Comparison of ENCODE assay signal across 20 cellular contexts in the genomic region with DNA sequence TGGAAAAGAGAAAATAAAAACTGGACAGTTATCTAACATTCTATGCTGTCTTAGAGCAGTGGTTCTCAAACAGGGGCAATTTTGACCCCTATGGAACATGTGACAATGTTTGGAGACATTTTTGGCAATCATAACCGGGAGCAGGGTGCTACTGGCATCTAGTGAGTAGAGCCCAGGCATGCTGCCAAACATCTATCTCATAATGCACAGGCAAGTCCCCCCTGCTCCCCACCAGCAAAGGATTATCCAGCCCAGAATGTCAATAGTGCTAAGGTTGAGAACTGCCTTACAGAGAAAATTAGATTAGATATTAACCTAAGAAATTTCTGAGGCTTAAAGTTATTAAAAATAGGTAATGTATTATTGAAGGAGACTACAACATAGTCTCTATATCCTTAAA. TPM values are rescaled to one million over a fixed set of nuclear protein-coding genes. Genes with fewer than 3 reads are reported as not detected.
DNase-seq lines count a peak whose midpoint lies in the region; ATAC-seq and TF ChIP-seq lines count a peak whose summit lies in the region.
"Had no signal": no experiment of that assay in that cellular context is flagged by ENCODE, and none has a peak within 500 bp of the region (broad histone marks: within the 10 kb centered on the region; RNA-seq: fewer than 3 reads in every experiment).

No MANE protein-coding gene starts in this region.

- DNase-seq in DMS 273 (lab: John Stamatoyannopoulos, UW; ENCODE audit: unreplicated experiment) (peak; percentile 57), DMS 273 treated with DMSO at 0.1 percent for 48 hours (lab: John Stamatoyannopoulos, UW) (no peak), HT-29 (ENCODE audit: low spot score) (peak; percentile 41), epithelial cell of prostate (ENCODE audit: low read depth, low spot score) (no peak), WERI-Rb-1 (no peak)
- no peak for DNase-seq in activated CD8-positive, alpha-beta memory T cell treated with anti-CD3 and anti-CD28 coated beads for 24 hours
- DNase-seq: 8988T; activated CD4-positive, alpha-beta memory T cell treated with anti-CD3 and anti-CD28 coated beads for 36 hours; activated T-cell treated with anti-CD3 and anti-CD28 coated beads, Interleukin-2, amount 50 U/mL, for 24 hours; naive B cell; NK-92 treated with Interleukin-12 subunit alpha and Interleukin-12 subunit beta, amount 100 ng/mL, for 24 hours; RPMI8226; T-helper 1 cell; testis had no signal

- no peak overlapping the region for H2AFZ ChIP-seq in parathyroid adenoma

- H3K27me3 ChIP-seq in parathyroid adenoma (ENCODE audit: control insufficient read depth, insufficient read depth, low read length) (no peaks in the 10 kb centered on the region), WERI-Rb-1 (ENCODE audit: insufficient read depth, low read depth, severe bottlenecking) (no peaks in the 10 kb centered on the region)
- H3K27me3 ChIP-seq: BLaER1 treated with 17β-estradiol and CSF1 and Interleukin-3, amounts not matched to agents 10 nM and 100 nM; testis had no signal

- no peak overlapping the region for H3K9ac ChIP-seq in parathyroid adenoma
- H3K9ac ChIP-seq: BLaER1 treated with 17β-estradiol and CSF1 and Interleukin-3, amounts not matched to agents 10 nM and 100 nM had no signal

- no peak for ATAC-seq in GM21526 (IDR thresholded peaks at IDR 0.05; ENCODE audit: low FRiP score, unreplicated experiment)
- ATAC-seq: activated naive CD4-positive, alpha-beta T cell treated with anti-CD3 and anti-CD28 coated beads, Interleukin-2, amount 50 U/mL, for 72 hours had no signal

- TF ChIP-seq CTCF in parathyroid adenoma (IDR thresholded peaks at IDR 0.05) (no peak), WERI-Rb-1 (IDR thresholded peaks at IDR 0.05; ENCODE audit: low read depth, low read length) (no peak)

- no peak overlapping the region for H3K4me2 ChIP-seq in parathyroid adenoma (ENCODE audit: low read length)
- H3K4me2 ChIP-seq: BLaER1 treated with 17β-estradiol and CSF1 and Interleukin-3, amounts not matched to agents 10 nM and 100 nM had no signal

- H3K4me1 ChIP-seq in parathyroid adenoma = peaks cover 38% of the 10 kb centered on the region

- H3K27ac ChIP-seq in epithelial cell of prostate (peak overlapping the region; percentile 86), parathyroid adenoma (peak overlapping the region; percentile 93), WERI-Rb-1 (no peak overlapping the region)
- H3K27ac ChIP-seq: BLaER1 treated with 17β-estradiol and CSF1 and Interleukin-3, amounts not matched to agents 10 nM and 100 nM; coronary artery; testis had no signal

- no peaks in the 10 kb centered on the region for H3K9me3 ChIP-seq in parathyroid adenoma (ENCODE audit: control insufficient read depth, low read length)
- H3K9me3 ChIP-seq in WERI-Rb-1 (ENCODE audit: severe bottlenecking) = no peaks in the 10 kb centered on the region
- H3K9me3 ChIP-seq: testis had no signal

- H3K36me3 ChIP-seq in parathyroid adenoma (ENCODE audit: control insufficient read depth, insufficient read depth, low read length) = no peaks in the 10 kb centered on the region
- no peaks in the 10 kb centered on the region for H3K36me3 ChIP-seq in WERI-Rb-1
- H3K36me3 ChIP-seq: BLaER1 treated with 17β-estradiol and CSF1 and Interleukin-3, amounts not matched to agents 10 nM and 100 nM had no signal

- H3K79me2 ChIP-seq in parathyroid adenoma = no peaks in the 10 kb centered on the region

- H3K4me3 ChIP-seq in parathyroid adenoma (ENCODE audit: low read depth, low read length) = no peak overlapping the region
- no peak overlapping the region for H3K4me3 ChIP-seq in WERI-Rb-1 (ENCODE audit: low read depth, low read length)
- H3K4me3 ChIP-seq: BLaER1 treated with 17β-estradiol and CSF1 and Interleukin-3, amounts not matched to agents 10 nM and 100 nM; coronary artery; testis had no signal

RNA-seq across cellular contexts. Expression of a gene that starts 22.9 kb away (rescaled TPM):
- total RNA-seq in HT-29 (2014; rRNA removed; shearing (Covaris generic)) = 0.03 and 0.61 TPM in 2 replicates
- total RNA-seq: osteocyte had no signal

Comparison
In these comparisons a context has a peak if more than half of its experiments do, and no peak if none do; other contexts are left out.
1. DNase-seq: peak in DMS 273 (single experiment) and HT-29 (single experiment); none in DMS 273 treated with DMSO at 0.1 percent for 48 hours (single experiment), epithelial cell of prostate (single experiment), activated CD8-positive, alpha-beta memory T cell treated with anti-CD3 and anti-CD28 coated beads for 24 hours (single experiment) and WERI-Rb-1 (single experiment).